Comparison of ENCODE assay signal across 10 cellular contexts in genomic region chrX:16628511-16628910, GRCh38. TPM values are rescaled to one million over a fixed set of nuclear protein-coding genes. Genes with fewer than 3 reads are reported as not detected.
DNase-seq lines count a peak whose midpoint lies in the region; ATAC-seq and TF ChIP-seq lines count a peak whose summit lies in the region.
"Not testable (repeated sequence)": the region's sequence is repeated elsewhere in the genome, so short reads cannot be mapped to it uniquely, and the experiment has no call there.
"Had no signal": no experiment of that assay in that cellular context is flagged by ENCODE, and none has a peak within 500 bp of the region (broad histone marks: within the 10 kb centered on the region; RNA-seq: fewer than 3 reads in every experiment).

No MANE protein-coding gene starts in this region.

- H3K27me3 Mint-ChIP-seq in WTC11 (ENCODE audit: low read depth); brain; endodermal cell (ENCODE audit: insufficient read depth); progenitor cell of endocrine pancreas: not testable (repeated sequence)

- peak overlapping the region; percentile 68 for H3K9ac ChIP-seq in HUES6 (ENCODE audit: low read length)
- not testable (repeated sequence) for H3K9ac ChIP-seq in endodermal cell (ENCODE audit: extremely low read depth, low read length, poor library complexity, severe bottlenecking); mesenchymal stem cell (ENCODE audit: low read length)

- H3K14ac ChIP-seq in mesenchymal stem cell (ENCODE audit: low read length in 2 of 2), result not testable (repeated sequence)

- ATAC-seq in WTC11, result not testable (repeated sequence)

- not testable (repeated sequence) for H2BK5ac ChIP-seq in mesenchymal stem cell (ENCODE audit: low read depth, low read length, poor library complexity, severe bottlenecking)

- H3K4me3 Mint-ChIP-seq in WTC11; brain; endodermal cell; progenitor cell of endocrine pancreas (ENCODE audit: low read depth): not testable (repeated sequence)

- H3K4me3 ChIP-seq in AG10803 (ENCODE audit: low read length); HUES6 (ENCODE audit: low read depth, low read length); endodermal cell (ENCODE audit: low read length); mesenchymal stem cell (ENCODE audit: insufficient read depth in 1 of 2, low read depth in 1 of 2, low read length in 2 of 2): not testable (repeated sequence)

- peak overlapping the region; percentile 72; the same call in 1 of the 2 replicates for H3K27ac Mint-ChIP-seq in WTC11
- peak overlapping the region; percentile 3 to 89 (median 56) for H3K27ac Mint-ChIP-seq in brain
- peak overlapping the region; percentile 86 for H3K27ac Mint-ChIP-seq in endodermal cell
- H3K27ac Mint-ChIP-seq in progenitor cell of endocrine pancreas, result peak overlapping the region; percentile 66

- not testable (repeated sequence) for H4K8ac ChIP-seq in mesenchymal stem cell (ENCODE audit: low read length)

- H3K4me1 Mint-ChIP-seq in WTC11, result peaks cover 28% of the 10 kb centered on the region
- peaks cover 20% of the 10 kb centered on the region for H3K4me1 Mint-ChIP-seq in brain
- H3K4me1 Mint-ChIP-seq in endodermal cell, result peaks cover 20% of the 10 kb centered on the region
- H3K4me1 Mint-ChIP-seq in progenitor cell of endocrine pancreas (ENCODE audit: low read depth), result peaks cover 20% of the 10 kb centered on the region

- DNase-seq in AG10803 (ENCODE audit: low read depth), result peak; percentile 37
- not testable (repeated sequence) for DNase-seq in WTC11 (ENCODE audit: low spot score); endodermal cell; mesenchymal stem cell; progenitor cell of endocrine pancreas (ENCODE audit: low spot score, unreplicated experiment)
- DNase-seq in fibroblast of the conjunctiva (ENCODE audit: low read depth), result peak; percentile 32

- POLR2A ChIA-PET in WTC11 (lab: Charles Lee), result interaction anchor here (0.6 kb wide), 1 partner anchor 51 kb away, joined by 13 read pairs; no protein-coding TSS in a partner anchor

- H4K91ac ChIP-seq in mesenchymal stem cell (ENCODE audit: low read length), result not testable (repeated sequence)

- not testable (repeated sequence) for H2BK12ac ChIP-seq in mesenchymal stem cell (ENCODE audit: low read length in 2 of 2)

- 27 to 72% methylated on average over 2 to 6 of the region's 6 CpGs for WGBS in endodermal cell (ENCODE audit: insufficient coverage in 1 of 2, insufficient read length in 1 of 2), 2 experiments
- 61% methylated on average over 3 of the region's 6 CpGs for WGBS in mesenchymal stem cell

- not testable (repeated sequence) for H2BK15ac ChIP-seq in mesenchymal stem cell (ENCODE audit: low read depth, poor library complexity, severe bottlenecking)

- H3K79me1 ChIP-seq in mesenchymal stem cell (replicated peaks; ENCODE audit: low read length, poor library complexity, severe bottlenecking), result not testable (repeated sequence)

- H2AK5ac ChIP-seq in mesenchymal stem cell (ENCODE audit: low read length, severe bottlenecking), result not testable (repeated sequence)

- not testable (repeated sequence) for H3K18ac ChIP-seq in mesenchymal stem cell (ENCODE audit: low read depth in 1 of 2, low read length in 2 of 2)

- peaks cover 26% of the 10 kb centered on the region for H3K4me1 ChIP-seq in HUES6 (ENCODE audit: control insufficient read depth, insufficient read depth, low read length)
- H3K4me1 ChIP-seq in endodermal cell (ENCODE audit: control insufficient read depth, insufficient read depth, low read length); mesenchymal stem cell (ENCODE audit: control insufficient read depth, insufficient read depth, low read depth, low read length): not testable (repeated sequence)

- not testable (repeated sequence) for H3K27me3 ChIP-seq in HUES6 (ENCODE audit: control insufficient read depth, insufficient read depth, low read length); endodermal cell (ENCODE audit: control insufficient read depth, insufficient read depth, low read length, poor library complexity, severe bottlenecking); mesenchymal stem cell (ENCODE audit: control insufficient read depth in 1 of 2, insufficient read depth in 1 of 2, low read length in 2 of 2)

- H3K23ac ChIP-seq in mesenchymal stem cell (ENCODE audit: low read length in 2 of 2), result not testable (repeated sequence)

- H2AFZ ChIP-seq in mesenchymal stem cell (ENCODE audit: low read depth, low read length), result not testable (repeated sequence)

- H3K4ac ChIP-seq in mesenchymal stem cell (ENCODE audit: low read depth in 1 of 2, low read length in 2 of 2), result not testable (repeated sequence)

- CTCF ChIA-PET in WTC11 (lab: Charles Lee), result interaction anchor here (1.3 kb wide), 1 partner anchor 23 kb away, joined by 3 read pairs; no protein-coding TSS in a partner anchor

- H3K9me3 ChIP-seq in HUES6 (ENCODE audit: control insufficient read depth, insufficient read depth, low read depth, low read length); endodermal cell (ENCODE audit: control insufficient read depth, low read length); mesenchymal stem cell (ENCODE audit: control insufficient read depth, low read length): not testable (repeated sequence)

- not testable (repeated sequence) for H2BK120ac ChIP-seq in mesenchymal stem cell (ENCODE audit: low read depth, low read length)

- peak overlapping the region; percentile 56 for H3K27ac ChIP-seq in HUES6 (ENCODE audit: low read depth, low read length)
- H3K27ac ChIP-seq in endodermal cell (ENCODE audit: low read depth, low read length), result not testable (repeated sequence)
- H3K27ac ChIP-seq in mesenchymal stem cell (ENCODE audit: low read length, poor library complexity, severe bottlenecking), result peak overlapping the region; percentile 32

- TF ChIP-seq CTCF in AG10803 (conservative IDR thresholded peaks at IDR 0.05; ENCODE audit: low read length); WTC11 (IDR thresholded peaks at IDR 0.05); brain (conservative IDR thresholded peaks at IDR 0.05); endodermal cell (conservative IDR thresholded peaks at IDR 0.05); progenitor cell of endocrine pancreas (IDR thresholded peaks at IDR 0.05; ENCODE audit: unreplicated experiment): not testable (repeated sequence)

- not testable (repeated sequence) for H3K9me3 Mint-ChIP-seq in WTC11; brain; endodermal cell; progenitor cell of endocrine pancreas (ENCODE audit: low read depth)

- not testable (repeated sequence) for H3K36me3 Mint-ChIP-seq in WTC11
- peaks cover 63% of the 10 kb centered on the region for H3K36me3 Mint-ChIP-seq in brain
- H3K36me3 Mint-ChIP-seq in endodermal cell (ENCODE audit: low read depth), result peaks cover 57% of the 10 kb centered on the region
- peaks cover 30% of the 10 kb centered on the region for H3K36me3 Mint-ChIP-seq in progenitor cell of endocrine pancreas (ENCODE audit: insufficient read depth)

- not testable (repeated sequence) for H3K4me2 ChIP-seq in mesenchymal stem cell (ENCODE audit: low read length, poor library complexity, severe bottlenecking)

- H3K36me3 ChIP-seq in HUES6 (ENCODE audit: control insufficient read depth, insufficient read depth, low read length), result peaks cover 17% of the 10 kb centered on the region
- not testable (repeated sequence) for H3K36me3 ChIP-seq in endodermal cell (ENCODE audit: control insufficient read depth, insufficient read depth, low read length); mesenchymal stem cell (ENCODE audit: control insufficient read depth in 1 of 2, insufficient read depth in 2 of 2, low read depth in 1 of 2, low read length in 2 of 2)

RNA-seq across cellular contexts. Expression of gene S100G, which starts 21.4 kb away (rescaled TPM):
- total RNA-seq in WTC11 (2021), result not detected in 3 replicates
- not detected for polyA plus RNA-seq in brain (ENCODE audit: insufficient read depth, low read depth, low replicate concordance)
- not detected for total RNA-seq in endodermal cell
- not detected for polyA plus RNA-seq in endodermal cell (2013, experiment 1 of 2)
- polyA plus RNA-seq in endodermal cell (2013, experiment 2 of 2), result not detected
- not detected for polyA plus RNA-seq in mesenchymal stem cell (2013, experiment 1 of 2)
- not detected for polyA plus RNA-seq in mesenchymal stem cell (2013, experiment 2 of 2)
- total RNA-seq in progenitor cell of endocrine pancreas, result not detected in 2 replicates
- total RNA-seq: H1, Right ventricle myocardium inferior had no signal
- polyA plus RNA-seq: H1 had no signal
